ENCODE assay signal across 8 cellular contexts in genomic region chr10:86410542-86411124, GRCh38. TPM values are rescaled to one million over a fixed set of nuclear protein-coding genes. Genes with fewer than 3 reads are reported as not detected.
DNase-seq lines count a peak whose midpoint lies in the region; ATAC-seq, FAIRE-seq and TF ChIP-seq lines count a peak whose summit lies in the region.

No MANE protein-coding gene starts in this region.

- no TSS peak for BruUV-seq in A673 (replicated peaks; lab: Mats Ljungman, UMichigan)

- POLR2A ChIA-PET in A673 (lab: Charles Lee; ENCODE audit: low non-redundant PET) = no interaction called here

- ATAC-seq in GM21447 (IDR thresholded peaks at IDR 0.05; ENCODE audit: unreplicated experiment) = no peak

- peaks cover 0 to 8% of the 10 kb centered on the region in 2 donors for H3K4me1 ChIP-seq in mucosa of rectum (ENCODE audit: control insufficient read depth in 2 of 2, insufficient read depth in 2 of 2, low read length in 2 of 2)
- no peaks in the 10 kb centered on the region for H3K4me1 ChIP-seq in testis
- H3K4me1 ChIP-seq in A673 (ENCODE audit: insufficient read depth, low read length, poor library complexity, severe bottlenecking) = peaks cover 8% of the 10 kb centered on the region

- no peak overlapping the region for H3K9ac ChIP-seq in mucosa of rectum (ENCODE audit: low read depth in 1 of 2, low read length in 2 of 2)

- H3K36me3 ChIP-seq in bronchial epithelial cell (ENCODE audit: control insufficient read depth, insufficient read depth, low read length) (no peaks in the 10 kb centered on the region), mucosa of rectum (ENCODE audit: control insufficient read depth in 2 of 2, insufficient read depth in 2 of 2, low read length in 2 of 2) (no peaks in the 10 kb centered on the region), testis (ENCODE audit: low read depth, missing control alignments) (no peaks in the 10 kb centered on the region), A673 (ENCODE audit: insufficient read depth, low read length, poor library complexity, severe bottlenecking) (no peaks in the 10 kb centered on the region)

- no peak for TF ChIP-seq POLR2A in testis (IDR thresholded peaks at IDR 0.05)

- CTCF ChIA-PET in A673 (lab: Charles Lee) = interaction anchor here (0.5 kb wide), 1 partner anchor 161 kb away, joined by 7 read pairs; no protein-coding TSS in a partner anchor

- FAIRE-seq in HTR-8/SVneo (lab: Jason Lieb, UNC) (peak; percentile 42), bronchial epithelial cell (lab: Jason Lieb, UNC) (peak; percentile 86)

- WGBS in testis, 2 donors = 81 to 83% methylated on average over 4 of the region's 4 CpGs

- H3K4me3 ChIP-seq in bronchial epithelial cell (ENCODE audit: low read depth, low read length) (no peak overlapping the region), mucosa of rectum (ENCODE audit: low read length in 2 of 2) (no peak overlapping the region), testis (no peak overlapping the region), A673 (ENCODE audit: low read depth, low read length, poor library complexity, severe bottlenecking) (no peak overlapping the region)

- peak overlapping the region; percentile 4 to 26 for H3K27ac ChIP-seq in mucosa of rectum (ENCODE audit: low read depth in 2 of 2, low read length in 2 of 2)
- no peak overlapping the region for H3K27ac ChIP-seq in testis
- H3K27ac ChIP-seq in A673 (ENCODE audit: low read depth, low read length, poor library complexity, severe bottlenecking) = no peak overlapping the region

- intact Hi-C loops in testis (cut with DNase I; ENCODE audit: low total_unique reads) (no loop called here), A673 (cut with micrococcal nuclease; ENCODE audit: unreplicated experiment) (no loop called here)

- no peak for TF ChIP-seq CTCF in bronchial epithelial cell (IDR thresholded peaks at IDR 0.05; ENCODE audit: insufficient read depth, low read length, severe bottlenecking)
- TF ChIP-seq CTCF in testis (IDR thresholded peaks at IDR 0.05) = no peak
- no peak for TF ChIP-seq CTCF in A673 (conservative IDR thresholded peaks at IDR 0.05; ENCODE audit: low read depth, low read length)

- no peaks in the 10 kb centered on the region for H3K9me3 ChIP-seq in mucosa of rectum (ENCODE audit: control insufficient read depth in 2 of 2, low read length in 2 of 2)
- no peaks in the 10 kb centered on the region for H3K9me3 ChIP-seq in testis
- no peaks in the 10 kb centered on the region for H3K9me3 ChIP-seq in A673 (ENCODE audit: low read depth, low read length, poor library complexity, severe bottlenecking)

- DNase-seq in AG20443 (ENCODE audit: low spot score) = peak; percentile 51
- no peak for DNase-seq in HTR-8/SVneo (ENCODE audit: insufficient read length, low spot score)
- DNase-seq in bronchial epithelial cell (ENCODE audit: low read depth) = peak; percentile 44
- DNase-seq in T-helper 9 cell = no peak
- DNase-seq in testis = no peak
- DNase-seq in A673 (ENCODE audit: low spot score) = no peak

- no peaks in the 10 kb centered on the region for H3K27me3 ChIP-seq in bronchial epithelial cell (ENCODE audit: control insufficient read depth, insufficient read depth, low read length)
- no peaks in the 10 kb centered on the region for H3K27me3 ChIP-seq in mucosa of rectum (ENCODE audit: control insufficient read depth in 2 of 2, insufficient read depth in 2 of 2, low read length in 2 of 2)
- no peaks in the 10 kb centered on the region for H3K27me3 ChIP-seq in testis
- no peaks in the 10 kb centered on the region for H3K27me3 ChIP-seq in A673 (replicated peaks; ENCODE audit: insufficient read depth, low read depth, low read length, poor library complexity)

RNA-seq across cellular contexts. Expression of gene GRID1, which starts 44.0 kb away (rescaled TPM):
- under 0.01 and 0.13 TPM in 2 replicates for total RNA-seq in bronchial epithelial cell
- 10 to 100 TPM in 1 of 2 donors, 1 to 10 TPM in 1; 8.1 to 16.7 TPM for total RNA-seq in testis
- polyA plus RNA-seq in testis (ENCODE audit: insufficient read depth, low read depth, low replicate concordance) = 7.4 TPM
- not detected in 2 replicates for total RNA-seq in A673 (2021)

Comparison
In these comparisons a context has a peak if more than half of its experiments do, and no peak if none do; other contexts are left out.
1. DNase-seq: peak in AG20443 (single experiment) and bronchial epithelial cell (single experiment); none in HTR-8/SVneo (single experiment), T-helper 9 cell (single experiment), testis (single experiment) and A673 (single experiment).
2. H3K27ac ChIP-seq: peak in mucosa of rectum (2 of 2); none in testis (0 of 2) and A673 (single experiment).